Comparison of ENCODE assay signal across 1 cellular context in genomic region chr1:156053770-156054499, GRCh38.
TF ChIP-seq lines count a peak whose summit lies in the region.

TSS of gene UBQLN4 (minus strand) at chr1:156053798. CDS start at chr1:156053701, 97 bp downstream.

TF ChIP-seq in HepG2, 621 proteins besides CTCF, POLR2A, EP300 and RAD21 (continued from another document and continues in another):
- TF ChIP-seq ZNF281 (CRISPR knock-in tag; IDR thresholded peaks at IDR 0.05; ENCODE audit: borderline replicate concordance) (no peak), KDM5B (CRISPR knock-in tag; IDR thresholded peaks at IDR 0.05; ENCODE audit: borderline replicate concordance) (0 out of 2 replicates have a peak, but pooled peaks have one; percentile 20), GMEB1 (CRISPR knock-in tag; IDR thresholded peaks at IDR 0.05; ENCODE audit: borderline replicate concordance) (no peak), GATA4 (IDR thresholded peaks at IDR 0.05; ENCODE audit: borderline replicate concordance, low read depth) (0 out of 2 replicates have a peak, but pooled peaks have one; percentile 14), SP1 (IDR thresholded peaks at IDR 0.05) (no peak), SP1 (CRISPR knock-in tag; IDR thresholded peaks at IDR 0.05) (peak; percentile 47; the same call in 1 of the 2 replicates), PRMT3 (CRISPR knock-in tag; IDR thresholded peaks at IDR 0.05; ENCODE audit: borderline replicate concordance, low read depth) (0 out of 2 replicates have a peak, but pooled peaks have one; percentile 41), REXO4 (CRISPR knock-in tag; IDR thresholded peaks at IDR 0.05; ENCODE audit: borderline replicate concordance) (no peak), SSRP1 (CRISPR knock-in tag; IDR thresholded peaks at IDR 0.05) (no peak), IKZF4 (CRISPR knock-in tag; IDR thresholded peaks at IDR 0.05; ENCODE audit: borderline replicate concordance, low read depth, not compliant biosample characterization) (no peak), HDAC1 (CRISPR knock-in tag; IDR thresholded peaks at IDR 0.05) (no peak), ZNF614 (CRISPR knock-in tag; IDR thresholded peaks at IDR 0.05; ENCODE audit: borderline replicate concordance) (peak; percentile 2; the same call in 1 of the 2 replicates), DNMT3B (CRISPR knock-in tag; conservative IDR thresholded peaks at IDR 0.05) (no peak), SMAD3 (CRISPR knock-in tag; IDR thresholded peaks at IDR 0.05) (no peak), ZNF430 (CRISPR knock-in tag; IDR thresholded peaks at IDR 0.05) (peak; percentile 75), SP4 (CRISPR knock-in tag; IDR thresholded peaks at IDR 0.05) (0 out of 2 replicates have a peak, but pooled peaks have one; percentile 38), ZNF615 (CRISPR knock-in tag; IDR thresholded peaks at IDR 0.05; ENCODE audit: borderline replicate concordance) (no peak), ATM (IDR thresholded peaks at IDR 0.05; ENCODE audit: borderline replicate concordance) (no peak), ZHX1 (CRISPR knock-in tag; IDR thresholded peaks at IDR 0.05; ENCODE audit: low read depth) (no peak), HMG20A (CRISPR knock-in tag; IDR thresholded peaks at IDR 0.05; ENCODE audit: borderline replicate concordance) (no peak), HES4 (CRISPR knock-in tag; IDR thresholded peaks at IDR 0.05; ENCODE audit: borderline replicate concordance) (peak; percentile 31; the same call in 1 of the 2 replicates), PLRG1 (conservative IDR thresholded peaks at IDR 0.05) (no peak), JUN (CRISPR knock-in tag; IDR thresholded peaks at IDR 0.05) (no peak), RXRA (CRISPR knock-in tag; IDR thresholded peaks at IDR 0.05) (no peak; the same call in 1 of the 2 replicates), CSRNP2 (CRISPR knock-in tag; conservative IDR thresholded peaks at IDR 0.05; ENCODE audit: low read depth) (no peak), AGO2 (optimal IDR thresholded peaks at IDR 0.05; ENCODE audit: low read depth, low read length) (peak; percentile 62), KAT8 (CRISPR knock-in tag; IDR thresholded peaks at IDR 0.05) (no peak), SNAPC2 (CRISPR knock-in tag; IDR thresholded peaks at IDR 0.05) (no peak), ZNF788 (CRISPR knock-in tag; IDR thresholded peaks at IDR 0.05; ENCODE audit: borderline replicate concordance) (no peak), ZNF724P (CRISPR knock-in tag; IDR thresholded peaks at IDR 0.05; ENCODE audit: borderline replicate concordance) (no peak), ZNF770 (CRISPR knock-in tag; IDR thresholded peaks at IDR 0.05) (no peak), RXRB (CRISPR knock-in tag; IDR thresholded peaks at IDR 0.05; ENCODE audit: borderline replicate concordance) (no peak), CCAR2 (optimal IDR thresholded peaks at IDR 0.05; ENCODE audit: low read depth, low read length) (no peak), MIER2 (CRISPR knock-in tag; IDR thresholded peaks at IDR 0.05) (no peak), ZNF574 (CRISPR knock-in tag; IDR thresholded peaks at IDR 0.05) (peak; percentile 90), NFYB (CRISPR knock-in tag; IDR thresholded peaks at IDR 0.05) (no peak)
- TF ChIP-seq, protein P1, sequence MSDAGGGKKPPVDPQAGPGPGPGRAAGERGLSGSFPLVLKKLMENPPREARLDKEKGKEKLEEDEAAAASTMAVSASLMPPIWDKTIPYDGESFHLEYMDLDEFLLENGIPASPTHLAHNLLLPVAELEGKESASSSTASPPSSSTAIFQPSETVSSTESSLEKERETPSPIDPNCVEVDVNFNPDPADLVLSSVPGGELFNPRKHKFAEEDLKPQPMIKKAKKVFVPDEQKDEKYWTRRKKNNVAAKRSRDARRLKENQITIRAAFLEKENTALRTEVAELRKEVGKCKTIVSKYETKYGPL (CRISPR knock-in tag; IDR thresholded peaks at IDR 0.05) = no peak
- TF ChIP-seq, protein P2, sequence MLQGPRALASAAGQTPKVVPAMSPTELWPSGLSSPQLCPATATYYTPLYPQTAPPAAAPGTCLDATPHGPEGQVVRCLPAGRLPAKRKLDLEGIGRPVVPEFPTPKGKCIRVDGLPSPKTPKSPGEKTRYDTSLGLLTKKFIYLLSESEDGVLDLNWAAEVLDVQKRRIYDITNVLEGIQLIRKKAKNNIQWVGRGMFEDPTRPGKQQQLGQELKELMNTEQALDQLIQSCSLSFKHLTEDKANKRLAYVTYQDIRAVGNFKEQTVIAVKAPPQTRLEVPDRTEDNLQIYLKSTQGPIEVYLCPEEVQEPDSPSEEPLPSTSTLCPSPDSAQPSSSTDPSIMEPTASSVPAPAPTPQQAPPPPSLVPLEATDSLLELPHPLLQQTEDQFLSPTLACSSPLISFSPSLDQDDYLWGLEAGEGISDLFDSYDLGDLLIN (CRISPR knock-in tag; IDR thresholded peaks at IDR 0.05; ENCODE audit: borderline replicate concordance) = no peak
- TF ChIP-seq, protein P3, sequence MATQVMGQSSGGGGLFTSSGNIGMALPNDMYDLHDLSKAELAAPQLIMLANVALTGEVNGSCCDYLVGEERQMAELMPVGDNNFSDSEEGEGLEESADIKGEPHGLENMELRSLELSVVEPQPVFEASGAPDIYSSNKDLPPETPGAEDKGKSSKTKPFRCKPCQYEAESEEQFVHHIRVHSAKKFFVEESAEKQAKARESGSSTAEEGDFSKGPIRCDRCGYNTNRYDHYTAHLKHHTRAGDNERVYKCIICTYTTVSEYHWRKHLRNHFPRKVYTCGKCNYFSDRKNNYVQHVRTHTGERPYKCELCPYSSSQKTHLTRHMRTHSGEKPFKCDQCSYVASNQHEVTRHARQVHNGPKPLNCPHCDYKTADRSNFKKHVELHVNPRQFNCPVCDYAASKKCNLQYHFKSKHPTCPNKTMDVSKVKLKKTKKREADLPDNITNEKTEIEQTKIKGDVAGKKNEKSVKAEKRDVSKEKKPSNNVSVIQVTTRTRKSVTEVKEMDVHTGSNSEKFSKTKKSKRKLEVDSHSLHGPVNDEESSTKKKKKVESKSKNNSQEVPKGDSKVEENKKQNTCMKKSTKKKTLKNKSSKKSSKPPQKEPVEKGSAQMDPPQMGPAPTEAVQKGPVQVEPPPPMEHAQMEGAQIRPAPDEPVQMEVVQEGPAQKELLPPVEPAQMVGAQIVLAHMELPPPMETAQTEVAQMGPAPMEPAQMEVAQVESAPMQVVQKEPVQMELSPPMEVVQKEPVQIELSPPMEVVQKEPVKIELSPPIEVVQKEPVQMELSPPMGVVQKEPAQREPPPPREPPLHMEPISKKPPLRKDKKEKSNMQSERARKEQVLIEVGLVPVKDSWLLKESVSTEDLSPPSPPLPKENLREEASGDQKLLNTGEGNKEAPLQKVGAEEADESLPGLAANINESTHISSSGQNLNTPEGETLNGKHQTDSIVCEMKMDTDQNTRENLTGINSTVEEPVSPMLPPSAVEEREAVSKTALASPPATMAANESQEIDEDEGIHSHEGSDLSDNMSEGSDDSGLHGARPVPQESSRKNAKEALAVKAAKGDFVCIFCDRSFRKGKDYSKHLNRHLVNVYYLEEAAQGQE (IDR thresholded peaks at IDR 0.05; ENCODE audit: borderline replicate concordance in 1 of 2, low read depth in 1 of 2, low read length in 2 of 2) = peak in 1 of 2 experiments; percentile 21; a peak in 1 of 4 replicates
- TF ChIP-seq, protein P4, sequence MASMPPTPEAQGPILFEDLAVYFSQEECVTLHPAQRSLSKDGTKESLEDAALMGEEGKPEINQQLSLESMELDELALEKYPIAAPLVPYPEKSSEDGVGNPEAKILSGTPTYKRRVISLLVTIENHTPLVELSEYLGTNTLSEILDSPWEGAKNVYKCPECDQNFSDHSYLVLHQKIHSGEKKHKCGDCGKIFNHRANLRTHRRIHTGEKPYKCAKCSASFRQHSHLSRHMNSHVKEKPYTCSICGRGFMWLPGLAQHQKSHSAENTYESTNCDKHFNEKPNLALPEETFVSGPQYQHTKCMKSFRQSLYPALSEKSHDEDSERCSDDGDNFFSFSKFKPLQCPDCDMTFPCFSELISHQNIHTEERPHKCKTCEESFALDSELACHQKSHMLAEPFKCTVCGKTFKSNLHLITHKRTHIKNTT (CRISPR knock-in tag; IDR thresholded peaks at IDR 0.05) = no peak
